Comparison of ENCODE assay signal across 9 cellular contexts in genomic region chr17:77107506-77108433, GRCh38. TPM values are rescaled to one million over a fixed set of nuclear protein-coding genes. Genes with fewer than 3 reads are reported as not detected.
A peak's percentile ranks its signal among the peaks of the same experiment; 100 is the strongest.
DNase-seq lines count a peak whose midpoint lies in the region; ATAC-seq, FAIRE-seq and TF ChIP-seq lines count a peak whose summit lies in the region.
"Had no signal": no experiment of that assay in that cellular context is flagged by ENCODE, and none has a peak within 500 bp of the region (broad histone marks: within the 10 kb centered on the region; RNA-seq: fewer than 3 reads in every experiment).

No MANE protein-coding gene starts in this region.

- SMC1A ChIA-PET in GM12878 (lab: Charles Lee; ENCODE audit: uncharacterized antibody, unreplicated experiment), result interaction anchor here (0.6 to 4.4 kb wide), 18 partner anchors 9 to 217 kb away, joined by 3 to 29 read pairs (median 6); partner anchors contain the start of gene SEC14L1

- peak; percentile 47 for FAIRE-seq in GM12878 (lab: Jason Lieb, UNC)

- intact Hi-C loops in activated CD4-positive, alpha-beta T cell treated with anti-CD3 and anti-CD28 coated beads for 36 hours (cut with DNase I, micrococcal nuclease), result no loop called here
- intact Hi-C loops in GM12878 (cut with micrococcal nuclease; ENCODE audit: unreplicated experiment), result loop anchor here (1.0 to 5.0 kb wide), 2 partner anchors 33 to 105 kb away; partner anchors contain the start of gene SEC14L1

- TF ChIP-seq CTCF in GM12878 (IDR thresholded peaks at IDR 0.05 in 2 of 3, conservative IDR thresholded peaks at IDR 0.05 in 1 of 3; ENCODE audit: control insufficient read depth in 2 of 3, extremely low read depth in 1 of 3, insufficient read depth in 1 of 3, low read depth in 3 of 3, low read length in 3 of 3), result no peak

- no peaks in the 10 kb centered on the region for H3K27me3 ChIP-seq in HUES48 (ENCODE audit: control insufficient read depth, insufficient read depth, low read length)
- H3K27me3 ChIP-seq in GM12878 (replicated peaks in 1 of 2; ENCODE audit: control insufficient read depth in 2 of 2, insufficient read depth in 2 of 2, low read length in 1 of 2), result no peaks in the 10 kb centered on the region
- H3K27me3 ChIP-seq in Karpas-422 (ENCODE audit: low read length), result no peaks in the 10 kb centered on the region

- peaks cover 10% of the 10 kb centered on the region for H3K36me3 Mint-ChIP-seq in activated CD4-positive, alpha-beta T cell treated with anti-CD3 and anti-CD28 coated beads for 36 hours (ENCODE audit: low read depth)

- no peak overlapping the region for H3K4me3 ChIP-seq in HUES48 (ENCODE audit: low read depth, low read length)
- no peak overlapping the region for H3K4me3 ChIP-seq in GM12878
- H3K4me3 ChIP-seq in Karpas-422 (ENCODE audit: low read length), result no peak overlapping the region

- peak; percentile 75 to 87; a peak in 3 of 4 replicates for TF ChIP-seq EP300 in GM12878 (IDR thresholded peaks at IDR 0.05; ENCODE audit: borderline replicate concordance in 1 of 2, control insufficient read depth in 1 of 2, low read depth in 2 of 2, low read length in 2 of 2)

- H3K79me2 ChIP-seq in GM12878 (ENCODE audit: control insufficient read depth, insufficient read depth, low read length) (no peaks in the 10 kb centered on the region), Karpas-422 (ENCODE audit: low read length) (no peaks in the 10 kb centered on the region)

- peak overlapping the region; percentile 96 for H3K4me2 ChIP-seq in GM12878 (ENCODE audit: control insufficient read depth, insufficient read depth)
- no peak overlapping the region for H3K4me2 ChIP-seq in Karpas-422 (ENCODE audit: low read depth, low read length, poor library complexity, severe bottlenecking)

- RAD21 ChIA-PET in GM12878 (lab: Charles Lee; ENCODE audit: unreplicated experiment), result interaction anchor here (0.6 to 6.6 kb wide), 13 partner anchors 9 to 334 kb away, joined by 3 to 87 read pairs (median 7); partner anchors contain the start of gene SEC14L1

- H4K20me1 ChIP-seq in GM12878 (ENCODE audit: control insufficient read depth, insufficient read depth), result no peaks in the 10 kb centered on the region
- H4K20me1 ChIP-seq in Karpas-422 (ENCODE audit: insufficient read depth, low read depth, low read length), result peaks cover 7% of the 10 kb centered on the region; the same call in 1 of the 2 replicates

- peaks cover 34% of the 10 kb centered on the region for H3K4me1 ChIP-seq in HUES48 (ENCODE audit: control insufficient read depth, insufficient read depth, low read length)
- H3K4me1 ChIP-seq in GM12878 (ENCODE audit: control insufficient read depth, insufficient read depth, low read length), result peaks cover 42% of the 10 kb centered on the region
- H3K4me1 ChIP-seq in Karpas-422 (ENCODE audit: low read length), result peaks cover 26% of the 10 kb centered on the region

- H3K36me3 ChIP-seq in HUES48 (ENCODE audit: control insufficient read depth, insufficient read depth, low read length), result no peaks in the 10 kb centered on the region
- no peaks in the 10 kb centered on the region for H3K36me3 ChIP-seq in GM12878 (ENCODE audit: control insufficient read depth in 2 of 2, insufficient read depth in 2 of 2, low read length in 1 of 2)
- no peaks in the 10 kb centered on the region for H3K36me3 ChIP-seq in Karpas-422 (ENCODE audit: insufficient read depth, low read length)

- no TSS peak for BruUV-seq in GM12878 (replicated peaks; lab: Mats Ljungman, UMichigan)

- H3K27ac Mint-ChIP-seq in activated CD4-positive, alpha-beta T cell treated with anti-CD3 and anti-CD28 coated beads for 36 hours, result no peak overlapping the region
- H3K27ac Mint-ChIP-seq: T-helper 1 cell treated with Interleukin-12 subunit alpha and Interleukin-12 subunit beta and Interleukin-4 antibody, amounts not matched to agents 30 μg/mL and 1 μg/mL, for 36 hours had no signal

- ATAC-seq in activated CD4-positive, alpha-beta T cell treated with anti-CD3 and anti-CD28 coated beads for 36 hours, result no peak
- ATAC-seq in GM12878, result peak; percentile 82

- CTCF ChIA-PET in activated CD4-positive, alpha-beta T cell treated with anti-CD3 and anti-CD28 coated beads for 36 hours (lab: Charles Lee), result interaction anchor here (1.0 to 1.1 kb wide), 3 partner anchors 17 to 52 kb away, joined by 3 to 4 read pairs (median 4); no protein-coding TSS in a partner anchor
- CTCF ChIA-PET in GM12878 (lab: Yijun Ruan, JAX), result interaction anchor here (0.6 to 5.0 kb wide), 13 partner anchors 17 to 288 kb away, joined by 3 to 34 read pairs (median 5); partner anchors contain the start of gene SEC14L1

- H3K9ac ChIP-seq in HUES48 (ENCODE audit: low read depth, low read length) (no peak overlapping the region), GM12878 (ENCODE audit: control insufficient read depth, insufficient read depth, low read length) (peak overlapping the region; percentile 52), Karpas-422 (ENCODE audit: low read length) (no peak overlapping the region)

- in situ Hi-C loops in GM12878 (cut with MboI), result no loop called here

- TF ChIP-seq RAD21 in GM12878 (IDR thresholded peaks at IDR 0.05; ENCODE audit: insufficient read depth, low read depth, low read length), result no peak

- H2AFZ ChIP-seq in GM12878 (ENCODE audit: control insufficient read depth, low read depth, low read length) (peak overlapping the region; percentile 30; the same call in 1 of the 2 replicates), Karpas-422 (ENCODE audit: low read length) (no peak overlapping the region)

- POLR2A ChIA-PET in activated CD4-positive, alpha-beta T cell treated with anti-CD3 and anti-CD28 coated beads for 36 hours (lab: Charles Lee), result no interaction called here
- POLR2A ChIA-PET in GM12878 (lab: Charles Lee), result interaction anchor here (0.6 to 6.2 kb wide), 11 partner anchors 17 to 723 kb away, joined by 3 to 60 read pairs (median 4); partner anchors contain the start of gene SEC14L1

- no peak; the same call in 1 of the 2 replicates for TF ChIP-seq POLR2A in GM12878 (IDR thresholded peaks at IDR 0.05; ENCODE audit: low read depth, low read length)

- no peak overlapping the region for H3K4me3 Mint-ChIP-seq in activated CD4-positive, alpha-beta T cell treated with anti-CD3 and anti-CD28 coated beads for 36 hours
- H3K4me3 Mint-ChIP-seq: T-helper 1 cell treated with Interleukin-12 subunit alpha and Interleukin-12 subunit beta and Interleukin-4 antibody, amounts not matched to agents 30 μg/mL and 1 μg/mL, for 36 hours had no signal

- no peaks in the 10 kb centered on the region for H3K9me2 ChIP-seq in Karpas-422 (replicated peaks; ENCODE audit: insufficient read depth, low read length)

- H3K9me3 Mint-ChIP-seq in activated CD4-positive, alpha-beta T cell treated with anti-CD3 and anti-CD28 coated beads for 36 hours (ENCODE audit: low read depth), result no peaks in the 10 kb centered on the region
- H3K9me3 Mint-ChIP-seq: T-helper 1 cell treated with Interleukin-12 subunit alpha and Interleukin-12 subunit beta and Interleukin-4 antibody, amounts not matched to agents 30 μg/mL and 1 μg/mL, for 36 hours had no signal

- 33% methylated on average over 23 of the region's 23 CpGs for WGBS in GM12878 (ENCODE audit: insufficient coverage, insufficient replicate concordance, low lambda C conversion rate, missing lambda C conversion rate)

- peaks cover 15% of the 10 kb centered on the region for H3K4me1 Mint-ChIP-seq in activated CD4-positive, alpha-beta T cell treated with anti-CD3 and anti-CD28 coated beads for 36 hours

- H3K27ac ChIP-seq in HUES48 (ENCODE audit: low read depth, low read length) (peak overlapping the region; percentile 14), GM12878 (ENCODE audit: control insufficient read depth, insufficient read depth) (peak overlapping the region; percentile 83), Karpas-422 (ENCODE audit: low read length) (no peak overlapping the region)

- no peaks in the 10 kb centered on the region for H3K27me3 Mint-ChIP-seq in activated CD4-positive, alpha-beta T cell treated with anti-CD3 and anti-CD28 coated beads for 36 hours

- no peaks in the 10 kb centered on the region for H3K9me3 ChIP-seq in HUES48 (ENCODE audit: control insufficient read depth, insufficient read depth, low read length)
- H3K9me3 ChIP-seq in GM12878 (replicated peaks; ENCODE audit: control insufficient read depth, insufficient read depth, low read length), result no peaks in the 10 kb centered on the region
- H3K9me3 ChIP-seq in Karpas-422 (ENCODE audit: low read length), result no peaks in the 10 kb centered on the region

- peak; percentile 16 for DNase-seq in activated CD4-positive, alpha-beta T cell treated with anti-CD3 and anti-CD28 coated beads for 1 hour
- no peak for DNase-seq in activated CD4-positive, alpha-beta T cell treated with anti-CD3 and anti-CD28 coated beads for 36 hours
- DNase-seq in GM12878 (ENCODE audit: low read depth, low spot score), result peak; percentile 94
- DNase-seq in stimulated activated CD8-positive, alpha-beta memory T cell treated with anti-CD3 and anti-CD28 coated beads, Interleukin-15, amount 100 ng/mL, for 1 hour (ENCODE audit: low read depth), result peak; percentile 35
- DNase-seq in Karpas-422, result no peak
- no peak for DNase-seq in GOT3 (lab: John Stamatoyannopoulos, UW)
- DNase-seq in LoVo (ENCODE audit: low spot score), result no peak

TF ChIP-seq in GM12878, 131 proteins besides CTCF, POLR2A, EP300 and RAD21 (continues in another document):
- TF ChIP-seq KLF5 (IDR thresholded peaks at IDR 0.05; ENCODE audit: partially characterized antibody), result peak; percentile 74

RNA-seq across cellular contexts. Expression of gene SEC14L1, which starts 33.0 kb away (rescaled TPM):
- total RNA-seq in activated CD4-positive, alpha-beta T cell treated with anti-CD3 and anti-CD28 coated beads for 36 hours, result 10 to 100 TPM; 44.2 to 67.0 TPM
- 161 and 179 TPM in 2 replicates for total RNA-seq in GM12878 (2013; cell fraction: nucleolus; rRNA removed)
- total RNA-seq in GM12878 (2014; rRNA removed) (28.2 and 32.4 TPM in 2 replicates), GM12878 (2014; rRNA removed; fragmentation: Illumina TruSeq; extraction: Trizol) (18.2 and 19.0 TPM in 2 replicates), GM12878 (2021) (58.1 and 66.1 TPM in 2 replicates)
- 26.5 TPM for polyA plus RNA-seq in GM12878 (2011; ENCODE audit: low read depth)
- polyA plus RNA-seq in GM12878 (2011; rRNA removed) (28.8 and 33.3 TPM in 2 replicates), GM12878 (2014; fragmentation: Illumina TruSeq; extraction: Trizol) (35.8 and 41.5 TPM in 2 replicates), GM12878 (2014; fragmentation: Nextera tagmentation; extraction: Ambion mirVana) (10 to 100 TPM in 1 of 2 experiments, 1 to 10 TPM in 1; 6.3 to 10.2 TPM), GM12878 (2014; rRNA removed) (32.5 and 34.6 TPM in 2 replicates), GM12878 (2016; fragmentation: Nextera tagmentation; extraction: Ambion mirVana) (10 to 100 TPM; 48.5 to 52.3 TPM)
- 26.4 and 30.9 TPM in 2 replicates for polyA plus RNA-seq in GM12878 (2011; cell fraction: cytosol; rRNA removed)
- polyA plus RNA-seq in GM12878 (2011; cell fraction: nucleus; rRNA removed), result 38.5 and 42.8 TPM in 2 replicates
- 46.1 and 55.7 TPM in 2 replicates for polyA plus RNA-seq in GM12878 (2012)
- polyA minus RNA-seq in GM12878 (2011; rRNA and poly(A)+ RNA removed), result 26.8 and 36.9 TPM in 2 replicates
- 18.6 and 19.0 TPM in 2 replicates for polyA minus RNA-seq in GM12878 (2011; cell fraction: cytosol; rRNA and poly(A)+ RNA removed)
- polyA minus RNA-seq in GM12878 (2011; cell fraction: nucleus; rRNA and poly(A)+ RNA removed), result 17.2 and 32.2 TPM in 2 replicates
- 22.6 and 32.0 TPM in 2 replicates for total RNA-seq in Karpas-422 (2014; rRNA removed; shearing (Covaris generic); ENCODE audit: low replicate concordance)

Comparison
In these comparisons a context has a peak if more than half of its experiments do, and no peak if none do; other contexts are left out.
1. DNase-seq: peak in activated CD4-positive, alpha-beta T cell treated with anti-CD3 and anti-CD28 coated beads for 1 hour (single experiment), GM12878 (single experiment) and stimulated activated CD8-positive, alpha-beta memory T cell treated with anti-CD3 and anti-CD28 coated beads, Interleukin-15, amount 100 ng/mL, for 1 hour (single experiment); none in activated CD4-positive, alpha-beta T cell treated with anti-CD3 and anti-CD28 coated beads for 36 hours (single experiment), Karpas-422 (single experiment), GOT3 (single experiment) and LoVo (single experiment).